Comparison of ENCODE assay signal across 21 cellular contexts in genomic region chr15:27365441-27365840, GRCh38.
"Had no signal": no experiment of that assay in that cellular context is flagged by ENCODE, and none has a peak within 500 bp of the region (broad histone marks: within the 10 kb centered on the region; RNA-seq: fewer than 3 reads in every experiment).

No MANE protein-coding gene starts in this region.

- H3K9me3 ChIP-seq: esophagus muscularis mucosa, gastroesophageal sphincter, heart left ventricle, left lung, lower lobe of right lung had no signal

- DNase-seq: dermis blood vessel endothelial cell; dorsolateral prefrontal cortex; effector CD4-positive, alpha-beta T cell; effector memory CD4-positive, alpha-beta T cell; foreskin keratinocyte; heart left ventricle; hypothalamus; immature natural killer cell; islet precursor cell; kidney; kidney glomerular epithelial cell; left cardiac atrium; left lung; left ventricle myocardium superior; lower lobe of right lung; mesenchymal stem cell; mucosa of descending colon had no signal

- H3K4me1 ChIP-seq: esophagus muscularis mucosa, foreskin keratinocyte, gastroesophageal sphincter, heart left ventricle, left lung, lower lobe of right lung had no signal

- H3K36me3 ChIP-seq: esophagus muscularis mucosa, gastroesophageal sphincter, heart left ventricle, left lung, lower lobe of right lung had no signal

- H3K27me3 ChIP-seq: dorsolateral prefrontal cortex, esophagus muscularis mucosa, foreskin keratinocyte, hepatocyte, left lung had no signal

- H3K4me3 ChIP-seq: coronary artery, dorsolateral prefrontal cortex, esophagus muscularis mucosa, gastroesophageal sphincter, heart left ventricle, hepatocyte, left lung, lower lobe of right lung, mucosa of descending colon had no signal

- H3K27ac ChIP-seq: coronary artery, dorsolateral prefrontal cortex, esophagus muscularis mucosa, foreskin keratinocyte, gastroesophageal sphincter, heart left ventricle, hepatocyte, left lung, lower lobe of right lung had no signal
